ENCODE assay signal across 2 cellular contexts in the genomic region with DNA sequence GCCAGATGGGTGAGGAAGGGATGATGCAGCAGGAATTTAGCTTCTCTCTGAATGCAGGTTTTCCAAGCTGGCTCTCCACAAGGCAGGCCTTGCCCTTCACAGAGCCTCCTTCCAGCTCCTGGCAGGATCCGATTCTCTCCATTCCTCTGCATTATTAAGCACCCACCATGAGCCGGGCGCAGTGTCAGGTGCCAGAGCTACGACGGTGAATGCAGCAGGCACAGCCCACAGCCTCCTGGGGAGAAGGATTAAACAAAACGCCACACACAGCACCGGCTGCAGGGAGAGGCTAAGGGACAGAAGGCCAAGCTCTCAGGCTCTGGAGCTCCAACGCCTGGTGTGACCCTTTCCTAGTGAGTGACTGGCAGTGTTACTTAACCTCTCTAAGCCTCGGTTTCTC.
TF ChIP-seq lines count a peak whose summit lies in the region.

No MANE protein-coding gene starts in this region.

TF ChIP-seq in A549, 52 proteins besides CTCF, POLR2A, EP300 and RAD21:
- TF ChIP-seq NFE2L2 (conservative IDR thresholded peaks at IDR 0.05; ENCODE audit: low read length) (no peak), HOXB5 (CRISPR knock-in tag; IDR thresholded peaks at IDR 0.05) (no peak), CEBPB (IDR thresholded peaks at IDR 0.05) (no peak)
- TF ChIP-seq, protein P1, sequence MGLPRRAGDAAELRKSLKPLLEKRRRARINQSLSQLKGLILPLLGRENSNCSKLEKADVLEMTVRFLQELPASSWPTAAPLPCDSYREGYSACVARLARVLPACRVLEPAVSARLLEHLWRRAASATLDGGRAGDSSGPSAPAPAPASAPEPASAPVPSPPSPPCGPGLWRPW (IDR thresholded peaks at IDR 0.05): no peak
- TF ChIP-seq, protein P2, sequence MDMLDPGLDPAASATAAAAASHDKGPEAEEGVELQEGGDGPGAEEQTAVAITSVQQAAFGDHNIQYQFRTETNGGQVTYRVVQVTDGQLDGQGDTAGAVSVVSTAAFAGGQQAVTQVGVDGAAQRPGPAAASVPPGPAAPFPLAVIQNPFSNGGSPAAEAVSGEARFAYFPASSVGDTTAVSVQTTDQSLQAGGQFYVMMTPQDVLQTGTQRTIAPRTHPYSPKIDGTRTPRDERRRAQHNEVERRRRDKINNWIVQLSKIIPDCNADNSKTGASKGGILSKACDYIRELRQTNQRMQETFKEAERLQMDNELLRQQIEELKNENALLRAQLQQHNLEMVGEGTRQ (IDR thresholded peaks at IDR 0.05): no peak

TF ChIP-seq in GM23338, 12 proteins besides CTCF, POLR2A, EP300 and RAD21:
- TF ChIP-seq JUNB (IDR thresholded peaks at IDR 0.05; ENCODE audit: unreplicated experiment) (no peak), ZNF331 (CRISPR knock-in tag; IDR thresholded peaks at IDR 0.05; ENCODE audit: low read depth) (no peak), EZH2phosphoT487 (IDR thresholded peaks at IDR 0.05; ENCODE audit: unreplicated experiment) (no peak), CREB1 (CRISPR knock-in tag; IDR thresholded peaks at IDR 0.05; ENCODE audit: low read depth) (no peak), ZNF462 (CRISPR knock-in tag; IDR thresholded peaks at IDR 0.05) (no peak), STAT1 (IDR thresholded peaks at IDR 0.05; ENCODE audit: unreplicated experiment) (no peak), NANOG (IDR thresholded peaks at IDR 0.05; ENCODE audit: borderline replicate concordance) (no peak), ZNF114 (CRISPR knock-in tag; IDR thresholded peaks at IDR 0.05) (no peak), ETS1 (IDR thresholded peaks at IDR 0.05) (no peak)
- TF ChIP-seq, protein P3, sequence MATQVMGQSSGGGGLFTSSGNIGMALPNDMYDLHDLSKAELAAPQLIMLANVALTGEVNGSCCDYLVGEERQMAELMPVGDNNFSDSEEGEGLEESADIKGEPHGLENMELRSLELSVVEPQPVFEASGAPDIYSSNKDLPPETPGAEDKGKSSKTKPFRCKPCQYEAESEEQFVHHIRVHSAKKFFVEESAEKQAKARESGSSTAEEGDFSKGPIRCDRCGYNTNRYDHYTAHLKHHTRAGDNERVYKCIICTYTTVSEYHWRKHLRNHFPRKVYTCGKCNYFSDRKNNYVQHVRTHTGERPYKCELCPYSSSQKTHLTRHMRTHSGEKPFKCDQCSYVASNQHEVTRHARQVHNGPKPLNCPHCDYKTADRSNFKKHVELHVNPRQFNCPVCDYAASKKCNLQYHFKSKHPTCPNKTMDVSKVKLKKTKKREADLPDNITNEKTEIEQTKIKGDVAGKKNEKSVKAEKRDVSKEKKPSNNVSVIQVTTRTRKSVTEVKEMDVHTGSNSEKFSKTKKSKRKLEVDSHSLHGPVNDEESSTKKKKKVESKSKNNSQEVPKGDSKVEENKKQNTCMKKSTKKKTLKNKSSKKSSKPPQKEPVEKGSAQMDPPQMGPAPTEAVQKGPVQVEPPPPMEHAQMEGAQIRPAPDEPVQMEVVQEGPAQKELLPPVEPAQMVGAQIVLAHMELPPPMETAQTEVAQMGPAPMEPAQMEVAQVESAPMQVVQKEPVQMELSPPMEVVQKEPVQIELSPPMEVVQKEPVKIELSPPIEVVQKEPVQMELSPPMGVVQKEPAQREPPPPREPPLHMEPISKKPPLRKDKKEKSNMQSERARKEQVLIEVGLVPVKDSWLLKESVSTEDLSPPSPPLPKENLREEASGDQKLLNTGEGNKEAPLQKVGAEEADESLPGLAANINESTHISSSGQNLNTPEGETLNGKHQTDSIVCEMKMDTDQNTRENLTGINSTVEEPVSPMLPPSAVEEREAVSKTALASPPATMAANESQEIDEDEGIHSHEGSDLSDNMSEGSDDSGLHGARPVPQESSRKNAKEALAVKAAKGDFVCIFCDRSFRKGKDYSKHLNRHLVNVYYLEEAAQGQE (IDR thresholded peaks at IDR 0.05; ENCODE audit: unreplicated experiment): no peak
